Comparison of ENCODE assay signal across 9 cellular contexts in genomic region chr4:186134254-186134653, GRCh38. TPM values are rescaled to one million over a fixed set of nuclear protein-coding genes. Genes with fewer than 3 reads are reported as not detected.
DNase-seq lines count a peak whose midpoint lies in the region; ATAC-seq and TF ChIP-seq lines count a peak whose summit lies in the region.
"Had no signal": no experiment of that assay in that cellular context is flagged by ENCODE, and none has a peak within 500 bp of the region (broad histone marks: within the 10 kb centered on the region; RNA-seq: fewer than 3 reads in every experiment).

No MANE protein-coding gene starts in this region.

- DNase-seq in Right ventricle myocardium superior = no peak
- DNase-seq in right atrium auricular region (ENCODE audit: low spot score) = no peak
- DNase-seq in superior temporal gyrus (ENCODE audit: extremely low spot score) = peak; percentile 30
- DNase-seq in foreskin keratinocyte = no peak
- DNase-seq in DMS79 (lab: John Stamatoyannopoulos, UW) = no peak
- no peak for DNase-seq in left lobe of liver (ENCODE audit: low spot score)

- ATAC-seq in Right ventricle myocardium superior (ENCODE audit: poor library complexity) (peak; percentile 25), HG02610 (IDR thresholded peaks at IDR 0.05; ENCODE audit: unreplicated experiment) (peak; percentile 100), HG03575 (IDR thresholded peaks at IDR 0.05; ENCODE audit: extremely low read depth, insufficient number of reproducible peaks, low FRiP score, unreplicated experiment) (peak; percentile 100), foreskin keratinocyte (no peak), left lobe of liver (no peak)

- H3K36me3 ChIP-seq in right atrium auricular region = no peaks in the 10 kb centered on the region

- intact Hi-C loops in Right ventricle myocardium superior (cut with DNase I) = no loop called here

- H3K4me1 ChIP-seq in right atrium auricular region (no peaks in the 10 kb centered on the region), foreskin keratinocyte (no peaks in the 10 kb centered on the region)

- H3K4me3 ChIP-seq in right atrium auricular region = no peak overlapping the region

- TF ChIP-seq CTCF in right atrium auricular region (IDR thresholded peaks at IDR 0.05) (no peak), foreskin keratinocyte (conservative IDR thresholded peaks at IDR 0.05) (no peak)

- H3K27ac ChIP-seq in right atrium auricular region (no peak overlapping the region), foreskin keratinocyte (no peak overlapping the region)
- H3K27ac ChIP-seq: HL-60 had no signal

- H3K9me3 ChIP-seq in right atrium auricular region = no peaks in the 10 kb centered on the region

- H3K27me3 ChIP-seq in right atrium auricular region (no peaks in the 10 kb centered on the region), foreskin keratinocyte (peaks cover 6% of the 10 kb centered on the region)

RNA-seq across cellular contexts. Expression of gene FAM149A, which starts 29.8 kb away (rescaled TPM):
- total RNA-seq in Right ventricle myocardium superior (14.6 TPM), right atrium auricular region (1 to 10 TPM; 6.7 to 6.8 TPM), foreskin keratinocyte (0.78 and 0.85 TPM in 2 replicates), left lobe of liver (33.4 TPM)
- 0.39 and 0.50 TPM in 2 replicates for polyA plus RNA-seq in foreskin keratinocyte

RNA-seq across cellular contexts. Expression of gene CYP4V2, which starts 57.1 kb away (rescaled TPM):
- 25.3 TPM for total RNA-seq in Right ventricle myocardium superior
- 10 to 100 TPM; 18.9 to 37.7 TPM for total RNA-seq in right atrium auricular region
- 10.3 and 12.1 TPM in 2 replicates for total RNA-seq in foreskin keratinocyte
- polyA plus RNA-seq in foreskin keratinocyte = 3.7 and 4.3 TPM in 2 replicates
- 103 TPM for total RNA-seq in left lobe of liver

Comparison
In these comparisons a context has a peak if more than half of its experiments do, and no peak if none do; other contexts are left out.
1. ATAC-seq: peak in Right ventricle myocardium superior (single experiment), HG02610 (single experiment) and HG03575 (single experiment); none in foreskin keratinocyte (single experiment) and left lobe of liver (single experiment).